Comparison of ENCODE assay signal across 1 cellular context in genomic region chr14:54693761-54694160, GRCh38.
TF ChIP-seq lines count a peak whose summit lies in the region.

No MANE protein-coding gene starts in this region.

TF ChIP-seq in IMR-90, 13 proteins besides CTCF, POLR2A, EP300 and RAD21:
- no peak for TF ChIP-seq USF2 (IDR thresholded peaks at IDR 0.05; ENCODE audit: low read depth, low read length)
- TF ChIP-seq RCOR1 (IDR thresholded peaks at IDR 0.05; ENCODE audit: insufficient replicate concordance, low read length): no peak
- TF ChIP-seq SMC3 (IDR thresholded peaks at IDR 0.05; ENCODE audit: low read depth, low read length): no peak
- no peak for TF ChIP-seq NFE2L2 (IDR thresholded peaks at IDR 0.05; ENCODE audit: low read depth, low read length)
- no peak for TF ChIP-seq MXI1 (IDR thresholded peaks at IDR 0.05; ENCODE audit: borderline replicate concordance, low read depth, low read length)
- TF ChIP-seq CEBPB (IDR thresholded peaks at IDR 0.05; ENCODE audit: low read depth, low read length): no peak
- TF ChIP-seq MAZ (IDR thresholded peaks at IDR 0.05; ENCODE audit: borderline replicate concordance, low read depth, low read length): no peak
